In the genomic region with DNA sequence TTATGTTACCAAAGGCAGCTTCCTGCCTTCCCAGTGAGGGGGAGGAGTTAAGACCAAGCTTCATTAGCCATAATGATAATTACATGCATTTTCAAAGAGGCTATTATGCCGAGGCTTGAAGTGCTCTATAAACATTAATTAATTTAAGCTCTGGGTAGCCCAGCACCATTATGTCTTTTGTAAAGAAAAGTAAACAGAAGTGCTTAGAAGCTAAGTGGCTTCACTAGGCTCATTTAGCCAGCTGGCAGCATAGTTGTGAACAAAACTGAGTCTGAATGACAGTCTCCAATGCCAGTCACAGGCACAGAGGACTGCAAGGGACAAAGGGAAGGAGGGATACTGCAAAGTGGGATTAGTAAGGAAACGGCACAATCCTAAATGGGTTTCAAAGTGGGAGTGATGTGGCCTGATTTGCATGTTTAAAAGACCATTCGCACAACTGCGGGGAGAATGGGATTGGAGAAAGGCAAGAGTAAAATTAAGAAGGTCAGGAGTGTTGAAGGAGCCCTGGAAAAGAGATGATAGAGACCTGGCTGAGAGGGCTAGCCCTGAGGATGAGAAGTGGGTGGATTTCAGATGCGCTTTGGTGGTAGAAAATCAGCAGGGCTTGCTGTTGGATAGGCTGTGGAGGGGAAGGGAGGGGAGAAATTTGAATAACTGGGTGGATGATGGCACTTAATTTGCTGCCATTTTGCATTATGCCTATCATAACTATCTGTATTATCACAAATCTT, we compare ENCODE assay signal across 18 cellular contexts. TPM values are rescaled to one million over a fixed set of nuclear protein-coding genes. Genes with fewer than 3 reads are reported as not detected.
A peak's percentile ranks its signal among the peaks of the same experiment; 100 is the strongest.
DNase-seq lines count a peak whose midpoint lies in the region; ATAC-seq and TF ChIP-seq lines count a peak whose summit lies in the region.
"Had no signal": no experiment of that assay in that cellular context is flagged by ENCODE, and none has a peak within 500 bp of the region (broad histone marks: within the 10 kb centered on the region; RNA-seq: fewer than 3 reads in every experiment).

No MANE protein-coding gene starts in this region.

- 63 to 67% methylated on average over 5 of the region's 5 CpGs for WGBS in esophagus squamous epithelium, 2 donors

- intact Hi-C loops in esophagus squamous epithelium (cut with DNase I) = no loop called here

- no peak overlapping the region for H3K9ac ChIP-seq in iPS-20b (ENCODE audit: low read depth, low read length)

- no peaks in the 10 kb centered on the region; the same call in 1 of the 2 replicates for H3K27me3 ChIP-seq in iPS-20b (ENCODE audit: insufficient read depth, low read length)
- no peaks in the 10 kb centered on the region for H3K27me3 ChIP-seq in esophagus squamous epithelium
- H3K27me3 ChIP-seq: SJCRH30, suprapubic skin had no signal

- no peak for TF ChIP-seq CTCF in esophagus squamous epithelium (IDR thresholded peaks at IDR 0.05)

- no peaks in the 10 kb centered on the region for H3K9me3 ChIP-seq in iPS-20b (ENCODE audit: insufficient read depth, low read depth, low read length)
- H3K9me3 ChIP-seq in esophagus squamous epithelium = no peaks in the 10 kb centered on the region
- H3K9me3 ChIP-seq: heart left ventricle, SJCRH30, suprapubic skin had no signal

- no peak for TF ChIP-seq POLR2A in esophagus squamous epithelium (IDR thresholded peaks at IDR 0.05)

- H3K36me3 ChIP-seq in iPS-20b (ENCODE audit: insufficient read depth, low read depth, low read length) = no peaks in the 10 kb centered on the region
- H3K36me3 ChIP-seq in esophagus squamous epithelium = no peaks in the 10 kb centered on the region
- H3K36me3 ChIP-seq: heart left ventricle, SJCRH30, suprapubic skin had no signal

- 0 out of 2 replicates have a peak overlapping the region, but pooled peaks have one; percentile 12 for H3K4me3 ChIP-seq in iPS-20b (ENCODE audit: low read length)
- no peak overlapping the region for H3K4me3 ChIP-seq in esophagus squamous epithelium
- H3K4me3 ChIP-seq: heart left ventricle, SJCRH30, suprapubic skin had no signal

- H3K27ac ChIP-seq in iPS-20b (ENCODE audit: low read length) (no peak overlapping the region), esophagus squamous epithelium (no peak overlapping the region)
- H3K27ac ChIP-seq: heart left ventricle, SJCRH30, suprapubic skin had no signal

- ATAC-seq in GM18861 (IDR thresholded peaks at IDR 0.05; ENCODE audit: unreplicated experiment) = no peak
- ATAC-seq in GM19035 (IDR thresholded peaks at IDR 0.05; ENCODE audit: unreplicated experiment) = no peak
- ATAC-seq: heart left ventricle had no signal

- peaks cover 10% of the 10 kb centered on the region; the same call in 1 of the 2 replicates for H3K4me1 ChIP-seq in iPS-20b (ENCODE audit: insufficient read depth, low read length)
- peaks cover 0 to 54% (median 5%) of the 10 kb centered on the region in 3 donors for H3K4me1 ChIP-seq in esophagus squamous epithelium
- H3K4me1 ChIP-seq: heart left ventricle, SJCRH30, suprapubic skin had no signal

- DNase-seq in ELF-1 (ENCODE audit: low read depth, low spot score) = peak; percentile 7
- peak; percentile 39 to 42 for DNase-seq in NCI-H187 (lab: John Stamatoyannopoulos, UW)
- peak; percentile 32 to 63 for DNase-seq in NCI-H526 (lab: John Stamatoyannopoulos, UW)
- no peak for DNase-seq in epidermal melanocyte (ENCODE audit: insufficient read length, low spot score)
- no peak for DNase-seq in esophagus squamous epithelium (lab: John Stamatoyannopoulos, UW)
- DNase-seq: activated CD4-positive, alpha-beta T cell treated with anti-CD3 and anti-CD28 coated beads for 1 hour; activated naive CD4-positive, alpha-beta T cell treated with anti-CD3 and anti-CD28 coated beads for 36 hours; cortex of kidney; DMS 273 treated with DMSO at 0.1 percent for 48 hours; heart left ventricle; kidney; midbrain; SJCRH30; stimulated activated CD4-positive, alpha-beta T cell treated with anti-CD3 and anti-CD28 coated beads, Interleukin-2, amount 100 ng/mL, for 48 hours had no signal

RNA-seq across cellular contexts. Expression of a gene that starts 20.1 kb away (rescaled TPM):
- total RNA-seq in esophagus squamous epithelium = 10 to 100 TPM in 1 of 4 donors, 1 to 10 TPM in 3; 2.3 to 17.5 (median 4.4) TPM
- total RNA-seq: SJCRH30 had no signal

Comparison
In these comparisons a context has a peak if more than half of its experiments do, and no peak if none do; other contexts are left out.
1. DNase-seq: peak in ELF-1 (single experiment), NCI-H187 (2 of 2) and NCI-H526 (2 of 2); none in epidermal melanocyte (single experiment) and esophagus squamous epithelium (single experiment).